Comparison of ENCODE assay signal across 21 cellular contexts in genomic region chr1:241411056-241411775, GRCh38. TPM values are rescaled to one million over a fixed set of nuclear protein-coding genes. Genes with fewer than 3 reads are reported as not detected.
DNase-seq lines count a peak whose midpoint lies in the region; ATAC-seq and TF ChIP-seq lines count a peak whose summit lies in the region.
"Had no signal": no experiment of that assay in that cellular context is flagged by ENCODE, and none has a peak within 500 bp of the region (broad histone marks: within the 10 kb centered on the region; RNA-seq: fewer than 3 reads in every experiment).

No MANE protein-coding gene starts in this region.

- H3K9me3 ChIP-seq in body of pancreas = no peaks in the 10 kb centered on the region
- H3K9me3 ChIP-seq: gastrocnemius medialis, MG63, SJCRH30, uterus had no signal

- no peaks in the 10 kb centered on the region for H3K36me3 ChIP-seq in ACC112 (ENCODE audit: insufficient read depth, low read length)
- H3K36me3 ChIP-seq in body of pancreas (replicated peaks in 1 of 2; ENCODE audit: insufficient read depth in 1 of 2, low read depth in 2 of 2) = no peaks in the 10 kb centered on the region
- H3K36me3 ChIP-seq: gastrocnemius medialis, MG63, SJCRH30, uterus had no signal

- TF ChIP-seq POLR2A in body of pancreas (IDR thresholded peaks at IDR 0.05) = no peak

- peaks cover 24% of the 10 kb centered on the region for H3K4me1 ChIP-seq in ACC112 (ENCODE audit: control insufficient read depth, insufficient read depth, low read length, unreplicated experiment)
- H3K4me1 ChIP-seq in body of pancreas = no peaks in the 10 kb centered on the region
- H3K4me1 ChIP-seq: gastrocnemius medialis, SJCRH30, uterus had no signal

- ATAC-seq in GM19328 (IDR thresholded peaks at IDR 0.05; ENCODE audit: unreplicated experiment) = no peak
- ATAC-seq in body of pancreas = no peak
- ATAC-seq: gastrocnemius medialis; GM23338; naive thymus-derived CD8-positive, alpha-beta T cell; stimulated activated naive CD8-positive, alpha-beta T cell treated with anti-CD3 and anti-CD28 coated beads, Interleukin-15, amount 100 ng/mL, for 72 hours had no signal

- H3K27ac ChIP-seq in ACC112 (ENCODE audit: low read depth, low read length) = peak overlapping the region; percentile 13; the same call in 1 of the 2 replicates
- H3K27ac ChIP-seq in body of pancreas = no peak overlapping the region
- H3K27ac ChIP-seq: gastrocnemius medialis, SJCRH30, uterus had no signal

- intact Hi-C loops in body of pancreas (cut with DNase I) = no loop called here

- peak; percentile 88 for DNase-seq in EH (ENCODE audit: low read depth)
- peak; percentile 61 for DNase-seq in NCI-H69 (lab: John Stamatoyannopoulos, UW)
- peak; percentile 95 for DNase-seq in fibroblast of gingiva (ENCODE audit: low read depth)
- no peak for DNase-seq in COLO829 (ENCODE audit: low spot score)
- no peak for DNase-seq in body of pancreas
- no peak for DNase-seq in DMS 273 treated with DMSO at 0.1 percent for 48 hours (lab: John Stamatoyannopoulos, UW)
- DNase-seq: activated T-cell treated with anti-CD3 and anti-CD28 coated beads for 4 hours; AML-193; effector CD8-positive, alpha-beta T cell; gastrocnemius medialis; MG63; naive thymus-derived CD8-positive, alpha-beta T cell; NCI-H2171 treated with DMSO at 0.1 percent for 48 hours; SJCRH30; stimulated activated naive CD8-positive, alpha-beta T cell treated with anti-CD3 and anti-CD28 coated beads, Interleukin-15, amount 100 ng/mL, for 72 hours; uterus had no signal

- no peaks in the 10 kb centered on the region for H3K79me2 ChIP-seq in ACC112 (ENCODE audit: control insufficient read depth, insufficient read depth, low read length, unreplicated experiment)

- H3K27me3 ChIP-seq in ACC112 (ENCODE audit: insufficient read depth, low read length) = no peaks in the 10 kb centered on the region
- H3K27me3 ChIP-seq in body of pancreas = no peaks in the 10 kb centered on the region
- H3K27me3 ChIP-seq: gastrocnemius medialis, MG63, SJCRH30, uterus had no signal

- H3K4me3 ChIP-seq in ACC112 (ENCODE audit: low read depth, low read length) (no peak overlapping the region), body of pancreas (no peak overlapping the region)
- H3K4me3 ChIP-seq: gastrocnemius medialis, GM23338, lung, MG63, SJCRH30, uterus had no signal

- TF ChIP-seq CTCF in body of pancreas (IDR thresholded peaks at IDR 0.05) = no peak

- H2AFZ ChIP-seq in ACC112 (ENCODE audit: low read length, unreplicated experiment) = no peak overlapping the region
- H2AFZ ChIP-seq: GM23338 had no signal

- 52 to 55% methylated on average over 7 of the region's 7 CpGs for WGBS in body of pancreas, 2 donors

RNA-seq across cellular contexts. Expression of gene RGS7, which starts 54.2 kb away (rescaled TPM):
- under 1 TPM; 0.26 to 0.99 TPM for total RNA-seq in body of pancreas
- total RNA-seq: bronchial epithelial cell; gastrocnemius medialis; naive thymus-derived CD8-positive, alpha-beta T cell had no signal

Comparison
In these comparisons a context has a peak if more than half of its experiments do, and no peak if none do; other contexts are left out.
1. DNase-seq: peak in EH (single experiment), NCI-H69 (single experiment) and fibroblast of gingiva (single experiment); none in COLO829 (single experiment), body of pancreas (0 of 4) and DMS 273 treated with DMSO at 0.1 percent for 48 hours (single experiment).